In the genomic region with DNA sequence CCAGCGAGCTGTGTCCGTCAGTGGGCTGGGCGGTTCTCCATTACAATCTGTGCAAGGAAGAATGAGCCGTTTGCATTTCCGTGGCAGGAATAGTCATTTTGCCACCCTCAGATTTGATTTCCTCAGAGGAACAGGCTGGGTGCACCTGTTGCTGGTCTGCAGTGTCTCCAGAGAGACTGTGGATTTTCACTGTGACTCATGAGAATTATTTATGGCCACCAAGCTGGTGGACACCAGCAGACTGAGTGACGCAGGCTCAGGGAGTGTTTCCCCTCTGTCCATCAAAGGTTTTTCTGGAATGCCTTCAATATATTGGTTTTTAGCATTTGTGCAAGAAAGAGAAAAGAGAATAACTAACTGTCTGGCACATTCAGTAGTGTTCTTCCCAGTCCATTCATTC, we compare ENCODE assay signal across 10 cellular contexts. TPM values are rescaled to one million over a fixed set of nuclear protein-coding genes. Genes with fewer than 3 reads are reported as not detected.
DNase-seq lines count a peak whose midpoint lies in the region; ATAC-seq, FAIRE-seq and TF ChIP-seq lines count a peak whose summit lies in the region.
"Had no signal": no experiment of that assay in that cellular context is flagged by ENCODE, and none has a peak within 500 bp of the region (broad histone marks: within the 10 kb centered on the region; RNA-seq: fewer than 3 reads in every experiment).

No MANE protein-coding gene starts in this region.

- H4K20me1 ChIP-seq in K562 (replicated peaks; ENCODE audit: control insufficient read depth, insufficient read depth, low read length) = no peaks in the 10 kb centered on the region; the same call in 1 of the 2 replicates

- no peak overlapping the region for H3K23ac ChIP-seq in neuronal stem cell (ENCODE audit: low read depth, low read length, poor library complexity)

- H2AFZ ChIP-seq in K562 (ENCODE audit: low read depth, low read length) (no peak overlapping the region), neuronal stem cell (ENCODE audit: low read length) (no peak overlapping the region)

- no peak overlapping the region for H2BK15ac ChIP-seq in neuronal stem cell (ENCODE audit: low read length)

- H3K9ac ChIP-seq in K562 (ENCODE audit: insufficient read depth in 1 of 2, low read depth in 2 of 2, low read length in 2 of 2) (no peak overlapping the region), neuronal stem cell (ENCODE audit: low read depth, low read length, poor library complexity) (no peak overlapping the region)

- no peaks in the 10 kb centered on the region for H3K79me1 ChIP-seq in neuronal stem cell (ENCODE audit: low read depth, low read length)

- H3K9me3 ChIP-seq in K562 (replicated peaks; ENCODE audit: control insufficient read depth, insufficient read depth, low read depth, low read length) (no peaks in the 10 kb centered on the region), gastroesophageal sphincter (no peaks in the 10 kb centered on the region), neuronal stem cell (replicated peaks in 1 of 2; ENCODE audit: control insufficient read depth in 2 of 2, insufficient read depth in 1 of 2, low read depth in 1 of 2, low read length in 2 of 2) (no peaks in the 10 kb centered on the region)

- CTCF ChIA-PET in K562 (lab: Yijun Ruan, JAX; ENCODE audit: low intra/inter-chr PET ratio) = interaction anchor here (1.2 kb wide), 1 partner anchor 133 kb away, joined by 3 read pairs; no protein-coding TSS in a partner anchor

- no peak overlapping the region for H3K4ac ChIP-seq in neuronal stem cell (ENCODE audit: low read length)

- in situ Hi-C loops in K562 (cut with MboI) = no loop called here

- H3K36me3 ChIP-seq in K562 (ENCODE audit: control insufficient read depth, insufficient read depth, low read length) (no peaks in the 10 kb centered on the region), gastroesophageal sphincter (no peaks in the 10 kb centered on the region), neuronal stem cell (replicated peaks in 1 of 2; ENCODE audit: control insufficient read depth in 2 of 2, insufficient read depth in 2 of 2, low read length in 2 of 2) (no peaks in the 10 kb centered on the region)

- ATAC-seq in GM19043 (IDR thresholded peaks at IDR 0.05; ENCODE audit: low read depth, unreplicated experiment) (peak; percentile 67), HG02973 (IDR thresholded peaks at IDR 0.05; ENCODE audit: unreplicated experiment) (peak; percentile 61), K562 (no peak), gastroesophageal sphincter (no peak)
- ATAC-seq: activated CD8-positive, alpha-beta memory T cell treated with anti-CD3 and anti-CD28 coated beads, Interleukin-2, amount 10 ng/mL, durations not matched to agents 7 days and 5 days had no signal

- no peaks in the 10 kb centered on the region for H3K4me1 ChIP-seq in K562 (replicated peaks in 1 of 2; ENCODE audit: control insufficient read depth in 2 of 2, insufficient read depth in 2 of 2, low read length in 2 of 2)
- H3K4me1 ChIP-seq in gastroesophageal sphincter = peaks cover 0 to 40% (median 0%) of the 10 kb centered on the region in 3 donors
- peaks cover 2 to 15% of the 10 kb centered on the region in 2 donors for H3K4me1 ChIP-seq in neuronal stem cell (ENCODE audit: control insufficient read depth in 2 of 2, insufficient read depth in 1 of 2, low read depth in 1 of 2, low read length in 2 of 2)

- no peak for TF ChIP-seq POLR2A in K562 (conservative IDR thresholded peaks at IDR 0.05)
- no peak for TF ChIP-seq POLR2A in gastroesophageal sphincter (IDR thresholded peaks at IDR 0.05)

- TF ChIP-seq RAD21 in K562 (CRISPR knock-in tag; conservative IDR thresholded peaks at IDR 0.05 in 1 of 2, IDR thresholded peaks at IDR 0.05 in 1 of 2) = no peak

- TF ChIP-seq EP300 in K562 (IDR thresholded peaks at IDR 0.05; ENCODE audit: low read length) = no peak
- TF ChIP-seq EP300 in gastroesophageal sphincter (IDR thresholded peaks at IDR 0.05) = no peak

- no peak overlapping the region for H3K14ac ChIP-seq in neuronal stem cell (ENCODE audit: low read length)

- WGBS in K562 (ENCODE audit: insufficient coverage, low coverage, missing lambda C conversion rate) = 2% methylated on average over 5 of the region's 6 CpGs
- WGBS in gastroesophageal sphincter (ENCODE audit: low coverage in 1 of 2), 2 donors = 40 to 78% methylated on average over 1 to 6 of the region's 6 CpGs
- no CpG with 5 or more reads among the region's 6 CpGs for WGBS in neuronal stem cell (ENCODE audit: extremely low coverage in 2 of 2, insufficient read length in 2 of 2, insufficient replicate concordance in 1 of 2), 2 donors

- no peak overlapping the region for H3K18ac ChIP-seq in neuronal stem cell (ENCODE audit: low read length)

- no peaks in the 10 kb centered on the region for H3K9me1 ChIP-seq in K562 (ENCODE audit: control insufficient read depth, insufficient read depth, low read length)

- H3K27ac ChIP-seq in K562 (ENCODE audit: extremely low read depth, low read depth, low read length) = no peak overlapping the region
- H3K27ac ChIP-seq in gastroesophageal sphincter = no peak overlapping the region
- H3K27ac ChIP-seq in neuronal stem cell (replicated peaks; ENCODE audit: low read length) = no peak overlapping the region

- no peak for FAIRE-seq in K562 (lab: Jason Lieb, UNC)

- no peak overlapping the region for H4K91ac ChIP-seq in neuronal stem cell (ENCODE audit: low read depth, low read length, poor library complexity)

- peak; percentile 69 for DNase-seq in A172 (ENCODE audit: low spot score)
- DNase-seq in K562 (ENCODE audit: extremely low read depth in 1 of 4, low spot score in 3 of 4) = no peak
- no peak for DNase-seq in NCI-H748 (lab: John Stamatoyannopoulos, UW; ENCODE audit: unreplicated experiment)
- no peak for DNase-seq in activated effector memory CD4-positive, alpha-beta T cell treated with Interleukin-2 at 50 U/mL for 16 hours
- no peak for DNase-seq in neuronal stem cell (ENCODE audit: low spot score)
- DNase-seq: activated CD8-positive, alpha-beta memory T cell treated with anti-CD3 and anti-CD28 coated beads, Interleukin-2, amount 10 ng/mL, durations not matched to agents 7 days and 5 days; NCI-H2081 had no signal

- H3K4me2 ChIP-seq in K562 (ENCODE audit: insufficient read depth, low read length) (no peak overlapping the region), neuronal stem cell (ENCODE audit: insufficient read depth, low read length, poor library complexity, severe bottlenecking) (no peak overlapping the region)

- no peak overlapping the region for H3K4me3 ChIP-seq in K562
- no peak overlapping the region for H3K4me3 ChIP-seq in gastroesophageal sphincter
- H3K4me3 ChIP-seq in neuronal stem cell (ENCODE audit: low read length in 2 of 2) = no peak overlapping the region

- no peak overlapping the region for H2BK12ac ChIP-seq in neuronal stem cell (ENCODE audit: low read length)

- no peak overlapping the region for H2BK5ac ChIP-seq in neuronal stem cell (ENCODE audit: low read length)

- peaks cover 7 to 28% of the 10 kb centered on the region in 2 experiments for H3K27me3 ChIP-seq in K562 (ENCODE audit: control insufficient read depth in 2 of 2, insufficient read depth in 2 of 2, low read length in 2 of 2)
- H3K27me3 ChIP-seq in gastroesophageal sphincter = no peaks in the 10 kb centered on the region
- H3K27me3 ChIP-seq in neuronal stem cell (ENCODE audit: control insufficient read depth in 3 of 3, insufficient read depth in 3 of 3, low read depth in 1 of 3, low read length in 3 of 3) = no peaks in the 10 kb centered on the region

- no peaks in the 10 kb centered on the region for H3K79me2 ChIP-seq in K562 (ENCODE audit: control insufficient read depth, insufficient read depth, low read length)

- TF ChIP-seq CTCF in K562 (IDR thresholded peaks at IDR 0.05 in 2 of 3, conservative IDR thresholded peaks at IDR 0.05 in 1 of 3; ENCODE audit: insufficient read depth in 2 of 3, low read depth in 1 of 3, low read length in 3 of 3) (no peak), gastroesophageal sphincter (IDR thresholded peaks at IDR 0.05) (no peak)

- POLR2A ChIA-PET in K562 (lab: Yijun Ruan, JAX) = interaction anchor here (0.6 to 1.3 kb wide), 2 partner anchors 10 to 12 kb away, joined by 3 read pairs; no protein-coding TSS in a partner anchor

- intact Hi-C loops in K562 (cut with micrococcal nuclease) = no loop called here

- BruUV-seq in K562 (replicated peaks; lab: Mats Ljungman, UMichigan) = no TSS peak

- no peak overlapping the region for H2AK5ac ChIP-seq in neuronal stem cell (ENCODE audit: low read depth, low read length)

- no peak overlapping the region for H4K8ac ChIP-seq in neuronal stem cell (ENCODE audit: low read depth, low read length)

- no peak overlapping the region for H2BK120ac ChIP-seq in neuronal stem cell (ENCODE audit: low read depth, low read length)

TF ChIP-seq in K562, 482 proteins besides CTCF, POLR2A, EP300 and RAD21 (continues in another document):
- TF ChIP-seq MEIS2 (IDR thresholded peaks at IDR 0.05; ENCODE audit: partially characterized antibody) = peak; percentile 23
- no peak for TF ChIP-seq HEY1 (CRISPR knock-in tag; IDR thresholded peaks at IDR 0.05; ENCODE audit: borderline replicate concordance)

RNA-seq across cellular contexts. Expression of gene PRKCE, which starts 39.7 kb away (rescaled TPM):
- total RNA-seq in A172 (2014; rRNA removed; shearing (Covaris generic)) = 16.3 and 17.7 TPM in 2 replicates
- total RNA-seq in K562 (2011; cell fraction: chromatin; rRNA removed; ENCODE audit: low replicate concordance) = 0.86 and 1.5 TPM in 2 replicates
- total RNA-seq in K562 (2011; cell fraction: nucleolus; rRNA removed) = 0.67 and 1.2 TPM in 2 replicates
- total RNA-seq in K562 (2011; cell fraction: nucleoplasm; rRNA removed) = 0.92 and 1.0 TPM in 2 replicates
- total RNA-seq in K562 (2014; rRNA removed) (0.18 and 0.20 TPM in 2 replicates), K562 (2014; rRNA removed; fragmentation: Illumina TruSeq; extraction: Trizol) (0.11 and 0.48 TPM in 2 replicates), K562 (2015; rRNA removed; fragmentation: Illumina TruSeq; extraction: Trizol) (0.41 and 0.69 TPM in 2 replicates), K562 (2021) (0.58 and 1.0 TPM in 2 replicates), gastroesophageal sphincter (10 to 100 TPM in 3 of 4 donors, 1 to 10 TPM in 1; 5.9 to 21.2 (median 18.5) TPM)
- polyA plus RNA-seq in K562 (2011; rRNA removed) (0.19 and 0.21 TPM in 2 replicates), K562 (2014; fragmentation: Illumina TruSeq; extraction: Trizol) (0.22 and 0.33 TPM in 2 replicates), K562 (2014; fragmentation: Nextera tagmentation; extraction: Ambion mirVana) (under 1 TPM in 1 of 2 experiments, not detected in 1; 0.06 TPM), K562 (2014; rRNA removed) (0.26 and 0.48 TPM in 2 replicates)
- polyA plus RNA-seq in K562 (2011; cell fraction: cytosol; rRNA removed) = 0.06 and 0.15 TPM in 2 replicates
- 0.29 and 0.67 TPM in 2 replicates for polyA plus RNA-seq in K562 (2011; cell fraction: nucleus; rRNA removed)
- polyA plus RNA-seq in K562 (2012) = 0.17 and 1.1 TPM in 2 replicates
- 0.18 TPM in 2 replicates for polyA minus RNA-seq in K562 (2011; rRNA and poly(A)+ RNA removed)
- not detected in 2 replicates for polyA minus RNA-seq in K562 (2011; cell fraction: cytosol; rRNA and poly(A)+ RNA removed)
- 0.33 and 0.54 TPM in 2 replicates for polyA minus RNA-seq in K562 (2011; cell fraction: nucleus; rRNA and poly(A)+ RNA removed)
- polyA plus RNA-seq in neuronal stem cell (2013, experiment 1 of 2) = 2.1 TPM
- polyA plus RNA-seq in neuronal stem cell (2013, experiment 2 of 2) = 1.7 TPM

Comparison
In these comparisons a context has a peak if more than half of its experiments do, and no peak if none do; other contexts are left out.
1. ATAC-seq: peak in GM19043 (single experiment) and HG02973 (single experiment); none in K562 (single experiment) and gastroesophageal sphincter (single experiment).